In genomic region chr18:40849856-40850255, GRCh38 we compare ENCODE assay signal across 21 cellular contexts.
"Had no signal": no experiment of that assay in that cellular context is flagged by ENCODE, and none has a peak within 500 bp of the region (broad histone marks: within the 10 kb centered on the region; RNA-seq: fewer than 3 reads in every experiment).

No MANE protein-coding gene starts in this region.

- H3K36me3 ChIP-seq: MG63, SJSA1 had no signal

- DNase-seq: MG63, NCI-H1092, NCI-H1105 treated with DMSO at 0.1 percent for 48 hours, NCI-H1417 treated with DMSO at 0.1 percent for 48 hours, NCI-H146, NCI-H1694 treated with DMSO at 0.1 percent for 48 hours, NCI-H1930, NCI-H2081, NCI-H2107, NCI-H226, NCI-H510A, NCI-H524 treated with DMSO at 0.1 percent for 48 hours, NCI-H69, NCI-H774, Right ventricle myocardium superior, RPMI8226, SIG-M5 had no signal

- H3K27ac ChIP-seq: SJSA1, SK-N-MC had no signal

- H3K4me3 ChIP-seq: K562, MG63, SJSA1, SK-N-MC had no signal

- H3K4me1 Mint-ChIP-seq: IgD-negative memory B cell had no signal

- H3K27me3 ChIP-seq: MG63, SJSA1 had no signal

- H3K9me3 ChIP-seq: MG63, SJSA1 had no signal

- H3K27ac Mint-ChIP-seq: IgD-negative memory B cell had no signal

- H3K4me3 Mint-ChIP-seq: IgD-negative memory B cell had no signal

- H3K36me3 Mint-ChIP-seq: IgD-negative memory B cell had no signal

- H3K4me1 ChIP-seq: SJSA1 had no signal

- ATAC-seq: K562 had no signal

- H3K27me3 Mint-ChIP-seq: IgD-negative memory B cell had no signal
